Comparison of ENCODE assay signal across 29 cellular contexts in genomic region chr16:24967074-24967473, GRCh38.
"Had no signal": no experiment of that assay in that cellular context is flagged by ENCODE, and none has a peak within 500 bp of the region (broad histone marks: within the 10 kb centered on the region; RNA-seq: fewer than 3 reads in every experiment).

No MANE protein-coding gene starts in this region.

- DNase-seq: activated B cell treated with CpG ODN at 0.5 μM for 24 hours; activated CD4-positive, alpha-beta T cell treated with anti-CD3 and anti-CD28 coated beads for 48 hours; activated CD4-positive, alpha-beta T cell treated with anti-CD3 and anti-CD28 coated beads, Interleukin-2, amount 50 U/mL, for 1 hour; activated CD4-positive, alpha-beta T cell treated with anti-CD3 and anti-CD28 coated beads, Interleukin-2, amount 50 U/mL, for 48 hours; activated CD8-positive, alpha-beta T cell treated with anti-CD3 and anti-CD28 coated beads for 36 hours; activated gamma-delta T cell; activated naive CD4-positive, alpha-beta T cell; activated naive CD4-positive, alpha-beta T cell treated with anti-CD3 and anti-CD28 coated beads, Interleukin-2, amount 10 ng/mL, durations not matched to agents 7 days and 5 days; activated naive CD8-positive, alpha-beta T cell treated with anti-CD3 and anti-CD28 coated beads, Interleukin-2, amount 10 ng/mL, durations not matched to agents 7 days and 5 days; activated T-cell treated with anti-CD3 and anti-CD28 coated beads, Interleukin-2, amount 50 U/mL, for 72 hours; brain microvascular endothelial cell; cortex of kidney; dermis blood vessel endothelial cell; effector CD8-positive, alpha-beta T cell; esophagus squamous epithelium; foreskin melanocyte; heart right ventricle; hippocampal formation; T-helper 9 cell; WERI-Rb-1 had no signal

- FAIRE-seq: astrocyte, bronchial epithelial cell, endometrium, endothelial cell of umbilical vein had no signal

- H3K4me1 ChIP-seq: esophagus squamous epithelium, gastroesophageal sphincter had no signal

- H3K4me3 ChIP-seq: esophagus squamous epithelium, gastroesophageal sphincter, heart right ventricle had no signal

- H3K27ac Mint-ChIP-seq: activated CD8-positive, alpha-beta T cell treated with anti-CD3 and anti-CD28 coated beads for 36 hours; activated naive CD4-positive, alpha-beta T cell treated with anti-CD3 and anti-CD28 coated beads, Interleukin-2, amount 10 ng/mL, durations not matched to agents 7 days and 5 days; activated naive CD4-positive, alpha-beta T cell treated with anti-CD3 and anti-CD28 coated beads, Interleukin-2, amount 50 U/mL, for 72 hours; activated naive CD8-positive, alpha-beta T cell treated with anti-CD3 and anti-CD28 coated beads, Interleukin-2, amount 10 ng/mL, durations not matched to agents 7 days and 5 days; activated T-cell treated with anti-CD3 and anti-CD28 coated beads, Interleukin-2, amount 50 U/mL, for 72 hours had no signal

- H3K27me3 Mint-ChIP-seq: activated B cell treated with CpG ODN at 0.5 μM for 24 hours; activated CD8-positive, alpha-beta T cell treated with anti-CD3 and anti-CD28 coated beads for 36 hours; activated naive CD4-positive, alpha-beta T cell treated with anti-CD3 and anti-CD28 coated beads, Interleukin-2, amount 10 ng/mL, durations not matched to agents 7 days and 5 days; activated naive CD8-positive, alpha-beta T cell treated with anti-CD3 and anti-CD28 coated beads, Interleukin-2, amount 10 ng/mL, durations not matched to agents 7 days and 5 days; central memory CD8-positive, alpha-beta T cell had no signal

- H3K9me3 Mint-ChIP-seq: activated naive CD4-positive, alpha-beta T cell treated with anti-CD3 and anti-CD28 coated beads, Interleukin-2, amount 50 U/mL, for 72 hours had no signal

- ATAC-seq: activated CD4-positive, CD25-positive, alpha-beta regulatory T cell treated with anti-CD3 and anti-CD28 coated beads, Interleukin-2, amount 50 U/mL, for 24 hours; activated CD8-positive, alpha-beta T cell treated with anti-CD3 and anti-CD28 coated beads for 36 hours; activated naive CD4-positive, alpha-beta T cell treated with anti-CD3 and anti-CD28 coated beads, Interleukin-2, amount 50 U/mL, for 72 hours; activated T-cell treated with anti-CD3 and anti-CD28 coated beads, Interleukin-2, amount 50 U/mL, for 72 hours; gastroesophageal sphincter; heart right ventricle had no signal

- H3K4me3 Mint-ChIP-seq: activated B cell treated with CpG ODN at 0.5 μM for 24 hours; activated CD8-positive, alpha-beta T cell treated with anti-CD3 and anti-CD28 coated beads for 36 hours; activated naive CD4-positive, alpha-beta T cell treated with anti-CD3 and anti-CD28 coated beads, Interleukin-2, amount 10 ng/mL, durations not matched to agents 7 days and 5 days; activated naive CD8-positive, alpha-beta T cell treated with anti-CD3 and anti-CD28 coated beads, Interleukin-2, amount 10 ng/mL, durations not matched to agents 7 days and 5 days; activated T-cell treated with anti-CD3 and anti-CD28 coated beads, Interleukin-2, amount 50 U/mL, for 72 hours; central memory CD8-positive, alpha-beta T cell had no signal

- H3K4me1 Mint-ChIP-seq: central memory CD8-positive, alpha-beta T cell had no signal

- H3K9me3 ChIP-seq: esophagus squamous epithelium, gastroesophageal sphincter had no signal

- H3K27me3 ChIP-seq: brain microvascular endothelial cell, esophagus squamous epithelium, gastroesophageal sphincter, heart right ventricle had no signal

- H3K27ac ChIP-seq: brain microvascular endothelial cell, epithelial cell of prostate, esophagus squamous epithelium, gastroesophageal sphincter, WERI-Rb-1 had no signal
